Comparison of ENCODE assay signal across 8 cellular contexts in the genomic region with DNA sequence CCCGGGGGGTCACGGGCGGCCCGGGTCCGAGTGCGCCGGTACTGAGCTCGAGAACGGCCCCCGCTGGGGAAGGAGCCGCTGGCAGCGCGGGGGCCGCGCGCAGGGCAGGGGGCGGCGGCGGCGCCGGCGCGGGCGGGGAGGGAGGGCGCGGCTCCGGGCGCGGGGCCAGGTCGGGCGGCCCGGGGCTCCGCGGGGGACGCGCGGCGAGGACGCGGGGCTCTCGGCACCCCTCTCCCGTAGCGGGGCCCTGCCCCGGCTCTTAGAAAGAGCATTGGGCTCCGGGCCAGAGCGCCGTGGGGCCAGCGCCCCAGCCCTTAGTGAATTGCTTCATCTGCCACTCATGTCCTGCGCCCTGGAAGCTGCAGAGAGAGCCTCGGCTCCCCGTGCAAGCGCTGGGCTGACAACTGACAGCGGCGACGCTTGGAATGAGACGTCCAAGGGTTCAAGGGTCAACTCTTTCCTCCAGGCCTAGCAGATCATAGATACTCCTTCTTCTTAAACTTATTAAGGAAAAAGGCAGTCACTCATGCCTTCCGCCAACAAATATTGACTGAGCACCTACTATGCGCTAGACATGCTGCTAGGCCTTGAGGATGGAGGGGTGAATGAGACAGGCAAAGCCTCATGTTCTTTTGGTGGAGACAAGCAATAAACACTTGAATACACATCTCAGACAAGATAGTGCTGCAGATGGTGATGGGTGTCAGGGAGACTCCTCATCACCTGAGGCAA.
DNase-seq lines count a peak whose midpoint lies in the region; ATAC-seq and TF ChIP-seq lines count a peak whose summit lies in the region.

No MANE protein-coding gene starts in this region.

- H3K27me3 ChIP-seq in Peyer's patch (no peaks in the 10 kb centered on the region), mesenchymal stem cell (ENCODE audit: control insufficient read depth in 1 of 2, insufficient read depth in 1 of 2, low read length in 2 of 2) (no peaks in the 10 kb centered on the region), tibial nerve (no peaks in the 10 kb centered on the region)

- H3K4me3 Mint-ChIP-seq in activated CD8-positive, alpha-beta memory T cell treated with anti-CD3 and anti-CD28 coated beads, Interleukin-2, amount 10 ng/mL, durations not matched to agents 7 days and 5 days, result no peak overlapping the region

- peak overlapping the region; percentile 43 for H4K91ac ChIP-seq in mesenchymal stem cell (ENCODE audit: low read length)

- peaks cover 18% of the 10 kb centered on the region for H3K79me1 ChIP-seq in mesenchymal stem cell (replicated peaks; ENCODE audit: low read length, poor library complexity, severe bottlenecking)

- peak overlapping the region; percentile 63 for H2AK5ac ChIP-seq in mesenchymal stem cell (ENCODE audit: low read length, severe bottlenecking)

- WGBS in mesenchymal stem cell, result 4% methylated on average over 37 of the region's 58 CpGs
- 5 to 6% methylated on average over 18 to 32 of the region's 58 CpGs for WGBS in tibial nerve, 2 donors

- H3K4me1 Mint-ChIP-seq in activated CD8-positive, alpha-beta memory T cell treated with anti-CD3 and anti-CD28 coated beads, Interleukin-2, amount 10 ng/mL, durations not matched to agents 7 days and 5 days, result no peaks in the 10 kb centered on the region

- CTCF ChIA-PET in activated CD8-positive, alpha-beta memory T cell treated with anti-CD3 and anti-CD28 coated beads, Interleukin-2, amount 10 ng/mL, durations not matched to agents 7 days and 5 days (lab: Charles Lee), result interaction anchor here (1.0 to 1.5 kb wide), 2 partner anchors 10 to 19 kb away, joined by 3 to 4 read pairs; no protein-coding TSS in a partner anchor

- H3K9ac ChIP-seq in mesenchymal stem cell (ENCODE audit: low read length), result peak overlapping the region; percentile 90

- TF ChIP-seq POLR2A in Peyer's patch (IDR thresholded peaks at IDR 0.05), result peak; percentile 40 to 46
- no peak for TF ChIP-seq POLR2A in tibial nerve (IDR thresholded peaks at IDR 0.05)

- H3K9me3 Mint-ChIP-seq in activated CD8-positive, alpha-beta memory T cell treated with anti-CD3 and anti-CD28 coated beads, Interleukin-2, amount 10 ng/mL, durations not matched to agents 7 days and 5 days (ENCODE audit: low read depth), result no peaks in the 10 kb centered on the region

- peak overlapping the region; percentile 38 to 92 for H3K18ac ChIP-seq in mesenchymal stem cell (ENCODE audit: low read depth in 1 of 2, low read length in 2 of 2)

- no peaks in the 10 kb centered on the region for H3K9me3 ChIP-seq in Peyer's patch
- H3K9me3 ChIP-seq in mesenchymal stem cell (ENCODE audit: control insufficient read depth, low read length), result no peaks in the 10 kb centered on the region
- no peaks in the 10 kb centered on the region for H3K9me3 ChIP-seq in tibial nerve

- peak overlapping the region; percentile 63 for H3K4me2 ChIP-seq in mesenchymal stem cell (ENCODE audit: low read length, poor library complexity, severe bottlenecking)

- no peak for DNase-seq in activated CD8-positive, alpha-beta memory T cell treated with anti-CD3 and anti-CD28 coated beads, Interleukin-2, amount 10 ng/mL, durations not matched to agents 7 days and 5 days
- DNase-seq in activated CD8-positive, alpha-beta memory T cell treated with anti-CD3 and anti-CD28 coated beads, Interleukin-2, amount 50 U/mL, for 4 hours, result no peak
- peak; percentile 19 to 88 (median 84) for DNase-seq in Peyer's patch
- DNase-seq in epithelial cell of esophagus (ENCODE audit: low read depth), result peak; percentile 55
- DNase-seq in mesenchymal stem cell, result peak; percentile 89
- peak; percentile 59 to 67 for DNase-seq in tibial nerve (ENCODE audit: low spot score in 2 of 2)
- DNase-seq in NCI-H510A (lab: John Stamatoyannopoulos, UW), result no peak

- peak overlapping the region; percentile 31 to 76 (median 47) for H3K4me3 ChIP-seq in Peyer's patch
- peak overlapping the region; percentile 22 for H3K4me3 ChIP-seq in epithelial cell of esophagus (ENCODE audit: low read length)
- H3K4me3 ChIP-seq in mesenchymal stem cell (ENCODE audit: insufficient read depth in 1 of 2, low read depth in 1 of 2, low read length in 2 of 2), result peak overlapping the region; percentile 50 to 74
- peak overlapping the region in 3 of 4 donors; percentile 31 to 54 (median 40) for H3K4me3 ChIP-seq in tibial nerve

- peak overlapping the region in 1 of 2 experiments; percentile 88 for H3K4ac ChIP-seq in mesenchymal stem cell (ENCODE audit: low read depth in 1 of 2, low read length in 2 of 2)

- H2BK15ac ChIP-seq in mesenchymal stem cell (ENCODE audit: low read depth, poor library complexity, severe bottlenecking), result peak overlapping the region; percentile 92

- H3K14ac ChIP-seq in mesenchymal stem cell (ENCODE audit: low read length in 2 of 2), result peak overlapping the region; percentile 58 to 63

- peaks cover 41% of the 10 kb centered on the region for H3K27me3 Mint-ChIP-seq in activated CD8-positive, alpha-beta memory T cell treated with anti-CD3 and anti-CD28 coated beads, Interleukin-2, amount 10 ng/mL, durations not matched to agents 7 days and 5 days

- H3K23ac ChIP-seq in mesenchymal stem cell (ENCODE audit: low read length in 2 of 2), result no peak overlapping the region

- H3K36me3 ChIP-seq in Peyer's patch, result no peaks in the 10 kb centered on the region
- peaks cover 3 to 27% of the 10 kb centered on the region in 2 experiments for H3K36me3 ChIP-seq in mesenchymal stem cell (ENCODE audit: control insufficient read depth in 1 of 2, insufficient read depth in 2 of 2, low read depth in 1 of 2, low read length in 2 of 2)
- H3K36me3 ChIP-seq in tibial nerve, result no peaks in the 10 kb centered on the region

- H2BK120ac ChIP-seq in mesenchymal stem cell (ENCODE audit: low read depth, low read length), result peak overlapping the region; percentile 99

- no peak overlapping the region for H3K27ac Mint-ChIP-seq in activated CD8-positive, alpha-beta memory T cell treated with anti-CD3 and anti-CD28 coated beads, Interleukin-2, amount 10 ng/mL, durations not matched to agents 7 days and 5 days

- no peak overlapping the region for H2AFZ ChIP-seq in mesenchymal stem cell (ENCODE audit: low read depth, low read length)

- H3K27ac ChIP-seq in Peyer's patch (peak overlapping the region; percentile 65 to 97 (median 82)), mesenchymal stem cell (ENCODE audit: low read length, poor library complexity, severe bottlenecking) (peak overlapping the region; percentile 87), tibial nerve (peak overlapping the region; percentile 82 to 96 (median 92))

- no peaks in the 10 kb centered on the region for H3K36me3 Mint-ChIP-seq in activated CD8-positive, alpha-beta memory T cell treated with anti-CD3 and anti-CD28 coated beads, Interleukin-2, amount 10 ng/mL, durations not matched to agents 7 days and 5 days

- ATAC-seq in activated CD8-positive, alpha-beta memory T cell treated with anti-CD3 and anti-CD28 coated beads, Interleukin-2, amount 10 ng/mL, durations not matched to agents 7 days and 5 days, result peak; percentile 20
- ATAC-seq in GM21619 (IDR thresholded peaks at IDR 0.05; ENCODE audit: unreplicated experiment), result no peak

- peaks cover 0 to 15% (median 2%) of the 10 kb centered on the region in 4 donors for H3K4me1 ChIP-seq in Peyer's patch
- peaks cover 30% of the 10 kb centered on the region for H3K4me1 ChIP-seq in mesenchymal stem cell (ENCODE audit: control insufficient read depth, insufficient read depth, low read depth, low read length)
- H3K4me1 ChIP-seq in tibial nerve, result peaks cover 0 to 47% (median 24%) of the 10 kb centered on the region in 4 donors

- H2BK12ac ChIP-seq in mesenchymal stem cell (ENCODE audit: low read length in 2 of 2), result peak overlapping the region; percentile 31 to 93

- TF ChIP-seq CTCF in Peyer's patch (IDR thresholded peaks at IDR 0.05), result no peak
- TF ChIP-seq CTCF in epithelial cell of esophagus (IDR thresholded peaks at IDR 0.05; ENCODE audit: insufficient read depth, low read depth, low read length, missing control alignments), result no peak
- TF ChIP-seq CTCF in tibial nerve (IDR thresholded peaks at IDR 0.05), result peak in 1 of 5 experiments; percentile 8

- H2BK5ac ChIP-seq in mesenchymal stem cell (ENCODE audit: low read depth, low read length, poor library complexity, severe bottlenecking), result peak overlapping the region; percentile 88

- peak in 1 of 2 donors; percentile 63 for TF ChIP-seq EP300 in tibial nerve (IDR thresholded peaks at IDR 0.05)

- H4K8ac ChIP-seq in mesenchymal stem cell (ENCODE audit: low read length), result peak overlapping the region; percentile 50

Comparison
In these comparisons a context has a peak if more than half of its experiments do, and no peak if none do; other contexts are left out.
1. DNase-seq: peak in Peyer's patch (3 of 3), epithelial cell of esophagus (single experiment), mesenchymal stem cell (single experiment) and tibial nerve (2 of 2); none in activated CD8-positive, alpha-beta memory T cell treated with anti-CD3 and anti-CD28 coated beads, Interleukin-2, amount 10 ng/mL, durations not matched to agents 7 days and 5 days (single experiment), activated CD8-positive, alpha-beta memory T cell treated with anti-CD3 and anti-CD28 coated beads, Interleukin-2, amount 50 U/mL, for 4 hours (single experiment) and NCI-H510A (single experiment).
2. POLR2A ChIP-seq: peak in Peyer's patch (2 of 2); none in tibial nerve (0 of 2).
3. Peak in every context shown above with its lines, with median percentiles within 50 percentile points of each other: H3K27ac ChIP-seq and H3K4me3 ChIP-seq.